In the genomic region with DNA sequence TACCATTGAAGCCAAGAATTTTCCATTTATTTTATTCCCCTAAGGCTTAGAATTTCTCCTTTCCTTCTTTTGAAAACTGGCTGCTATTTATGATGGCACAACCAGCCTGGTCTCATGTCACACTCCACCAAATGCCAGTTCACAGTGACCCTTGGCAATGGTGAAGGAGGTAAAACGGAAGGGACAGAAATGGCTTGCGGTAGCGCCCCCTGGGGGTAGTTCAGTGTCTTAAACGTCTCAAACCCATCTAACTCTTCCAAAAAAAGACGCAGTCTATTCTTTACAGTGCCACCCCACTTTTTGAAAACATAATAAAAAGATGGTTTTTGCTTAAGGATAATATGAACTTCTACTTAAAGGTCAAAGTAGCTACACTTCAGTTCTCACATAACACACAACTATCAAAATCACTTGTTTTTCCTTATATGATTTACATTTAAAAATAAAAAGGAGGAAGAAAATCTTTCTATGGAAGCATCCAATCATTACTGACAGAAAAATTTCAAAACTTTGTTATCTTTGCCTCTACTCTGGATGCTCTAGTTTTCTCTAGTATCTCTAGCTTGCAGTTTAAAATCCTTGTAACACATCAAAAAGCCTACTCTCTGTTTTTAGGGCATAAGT, we compare ENCODE assay signal across 8 cellular contexts. TPM values are rescaled to one million over a fixed set of nuclear protein-coding genes. Genes with fewer than 3 reads are reported as not detected.
DNase-seq lines count a peak whose midpoint lies in the region; ATAC-seq, FAIRE-seq and TF ChIP-seq lines count a peak whose summit lies in the region.

No MANE protein-coding gene starts in this region.

- peaks cover 26% of the 10 kb centered on the region for H3K4me1 Mint-ChIP-seq in activated naive CD8-positive, alpha-beta T cell treated with anti-CD3 and anti-CD28 coated beads, Interleukin-2, amount 50 U/mL, for 24 hours

- peaks cover 0 to 9% of the 10 kb centered on the region in 2 donors for H3K36me3 ChIP-seq in kidney (ENCODE audit: control insufficient read depth in 1 of 2, insufficient read depth in 2 of 2, low read length in 2 of 2)

- DNase-seq in DMS53 treated with DMSO at 0.1 percent for 48 hours (lab: John Stamatoyannopoulos, UW; ENCODE audit: unreplicated experiment) (peak; percentile 28), SK-N-DZ (ENCODE audit: low spot score) (peak; percentile 65), kidney (no peak), NCI-H2107 treated with DMSO at 0.1 percent for 48 hours (lab: John Stamatoyannopoulos, UW; ENCODE audit: unreplicated experiment) (no peak), occipital lobe (lab: John Stamatoyannopoulos, UW) (no peak)
- peak; percentile 73 for DNase-seq in activated naive CD8-positive, alpha-beta T cell treated with anti-CD3 and anti-CD28 coated beads, Interleukin-2, amount 50 U/mL, for 24 hours
- peak; percentile 38 for DNase-seq in stimulated activated CD8-positive, alpha-beta memory T cell treated with anti-CD3 and anti-CD28 coated beads, Interleukin-4, amount 100 ng/mL, for 24 hours (ENCODE audit: low read depth)

- H3K27ac Mint-ChIP-seq in activated naive CD8-positive, alpha-beta T cell treated with anti-CD3 and anti-CD28 coated beads, Interleukin-2, amount 50 U/mL, for 24 hours: no peak overlapping the region

- H3K9me3 Mint-ChIP-seq in activated naive CD8-positive, alpha-beta T cell treated with anti-CD3 and anti-CD28 coated beads, Interleukin-2, amount 50 U/mL, for 24 hours: no peaks in the 10 kb centered on the region

- H3K9me3 ChIP-seq in kidney (ENCODE audit: control insufficient read depth in 1 of 2, low read length in 2 of 2): no peaks in the 10 kb centered on the region

- H3K4me3 ChIP-seq in kidney (ENCODE audit: low read length in 2 of 2): no peak overlapping the region

- H3K27me3 Mint-ChIP-seq in activated naive CD8-positive, alpha-beta T cell treated with anti-CD3 and anti-CD28 coated beads, Interleukin-2, amount 50 U/mL, for 24 hours: no peaks in the 10 kb centered on the region

- peak; percentile 60 for ATAC-seq in HG02798 (IDR thresholded peaks at IDR 0.05; ENCODE audit: poor library complexity, unreplicated experiment)
- peak; percentile 66 for ATAC-seq in activated naive CD8-positive, alpha-beta T cell treated with anti-CD3 and anti-CD28 coated beads, Interleukin-2, amount 50 U/mL, for 24 hours

- H3K36me3 Mint-ChIP-seq in activated naive CD8-positive, alpha-beta T cell treated with anti-CD3 and anti-CD28 coated beads, Interleukin-2, amount 50 U/mL, for 24 hours (ENCODE audit: low read depth): peaks cover 37% of the 10 kb centered on the region

- no peak for FAIRE-seq in kidney (lab: Jason Lieb, UNC)

- peak; percentile 26 for TF ChIP-seq CTCF in kidney (IDR thresholded peaks at IDR 0.05; ENCODE audit: borderline replicate concordance, extremely low read depth, insufficient read depth)

- no peaks in the 10 kb centered on the region for H3K4me1 ChIP-seq in kidney (ENCODE audit: control insufficient read depth in 1 of 2, insufficient read depth in 1 of 2, low read depth in 1 of 2, low read length in 2 of 2)

- H3K4me3 Mint-ChIP-seq in activated naive CD8-positive, alpha-beta T cell treated with anti-CD3 and anti-CD28 coated beads, Interleukin-2, amount 50 U/mL, for 24 hours: no peak overlapping the region

- no peak overlapping the region for H3K9ac ChIP-seq in kidney (ENCODE audit: low read length in 2 of 2)

- intact Hi-C loops in kidney (cut with DNase I): no loop called here

- no peak overlapping the region for H3K27ac ChIP-seq in kidney (ENCODE audit: low read depth in 2 of 2, low read length in 2 of 2)

RNA-seq across cellular contexts. Expression of gene PNO1, which starts 28.0 kb away (rescaled TPM):
- 27.8 and 31.1 TPM in 2 replicates for polyA plus RNA-seq in SK-N-DZ (2014; cell fraction: cytosol; rRNA removed)
- polyA plus RNA-seq in SK-N-DZ (2014; cell fraction: nucleus; rRNA removed): 9.3 and 12.2 TPM in 2 replicates
- 13.4 TPM for total RNA-seq in kidney
- 11.3 TPM for polyA plus RNA-seq in kidney (ENCODE audit: insufficient read depth, low read depth, low replicate concordance)
- 15.0 TPM for total RNA-seq in occipital lobe

Comparison
In these comparisons a context has a peak if more than half of its experiments do, and no peak if none do; other contexts are left out.
1. DNase-seq: peak in DMS53 treated with DMSO at 0.1 percent for 48 hours (single experiment), SK-N-DZ (single experiment), activated naive CD8-positive, alpha-beta T cell treated with anti-CD3 and anti-CD28 coated beads, Interleukin-2, amount 50 U/mL, for 24 hours (single experiment) and stimulated activated CD8-positive, alpha-beta memory T cell treated with anti-CD3 and anti-CD28 coated beads, Interleukin-4, amount 100 ng/mL, for 24 hours (single experiment); none in kidney (single experiment), NCI-H2107 treated with DMSO at 0.1 percent for 48 hours (single experiment) and occipital lobe (single experiment).